In the genomic region with DNA sequence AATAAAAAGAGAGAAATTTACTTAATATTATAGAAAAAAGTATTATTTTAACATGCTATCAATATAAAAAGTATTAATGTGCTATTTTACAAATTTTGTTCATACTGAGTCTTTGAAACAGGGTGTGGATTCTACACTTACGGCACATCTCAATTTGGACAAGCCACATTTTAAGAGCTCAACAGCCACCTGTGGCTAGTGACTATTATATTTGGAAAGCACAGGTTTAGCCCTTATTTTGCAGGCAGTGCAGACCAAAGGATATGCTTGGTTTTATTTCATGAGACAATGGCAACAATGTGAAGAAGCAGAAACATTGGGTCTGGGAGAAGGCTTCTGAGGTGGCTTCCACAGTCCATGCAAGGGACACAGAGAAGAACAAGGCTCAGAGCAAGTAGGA, we compare ENCODE assay signal across 1 cellular context.
TF ChIP-seq lines count a peak whose summit lies in the region.

No MANE protein-coding gene starts in this region.

TF ChIP-seq in H1, 55 proteins besides CTCF, POLR2A, EP300 and RAD21:
- TF ChIP-seq KDM5A (IDR thresholded peaks at IDR 0.05; ENCODE audit: low read length) (no peak), JUN (IDR thresholded peaks at IDR 0.05; ENCODE audit: low read depth, low read length) (no peak), GABPA (IDR thresholded peaks at IDR 0.05; ENCODE audit: borderline replicate concordance, insufficient read depth, low read length) (no peak), SUZ12 (IDR thresholded peaks at IDR 0.05; ENCODE audit: low read length) (no peak), EZH2 (IDR thresholded peaks at IDR 0.05; ENCODE audit: low read depth, low read length, severe bottlenecking) (no peak), YY1 (IDR thresholded peaks at IDR 0.05; ENCODE audit: low read depth, low read length) (no peak), FOSL1 (IDR thresholded peaks at IDR 0.05; ENCODE audit: insufficient read depth, low read depth, low read length) (no peak), SIRT6 (IDR thresholded peaks at IDR 0.05; ENCODE audit: low read length) (no peak), BACH1 (IDR thresholded peaks at IDR 0.05; ENCODE audit: low read length) (no peak), CREB1 (IDR thresholded peaks at IDR 0.05) (no peak), RNF2 (IDR thresholded peaks at IDR 0.05; ENCODE audit: borderline replicate concordance, low read depth, low read length, missing control alignments, poor library complexity, severe bottlenecking) (no peak), SP2 (IDR thresholded peaks at IDR 0.05; ENCODE audit: low read length) (no peak), KDM1A (IDR thresholded peaks at IDR 0.05; ENCODE audit: borderline replicate concordance, low read length) (no peak), CBX8 (IDR thresholded peaks at IDR 0.05; ENCODE audit: borderline replicate concordance, low read depth, low read length) (no peak), BRCA1 (IDR thresholded peaks at IDR 0.05; ENCODE audit: low read depth, low read length) (no peak)
